2 cellular contexts compared by ENCODE assay signal in the genomic region with DNA sequence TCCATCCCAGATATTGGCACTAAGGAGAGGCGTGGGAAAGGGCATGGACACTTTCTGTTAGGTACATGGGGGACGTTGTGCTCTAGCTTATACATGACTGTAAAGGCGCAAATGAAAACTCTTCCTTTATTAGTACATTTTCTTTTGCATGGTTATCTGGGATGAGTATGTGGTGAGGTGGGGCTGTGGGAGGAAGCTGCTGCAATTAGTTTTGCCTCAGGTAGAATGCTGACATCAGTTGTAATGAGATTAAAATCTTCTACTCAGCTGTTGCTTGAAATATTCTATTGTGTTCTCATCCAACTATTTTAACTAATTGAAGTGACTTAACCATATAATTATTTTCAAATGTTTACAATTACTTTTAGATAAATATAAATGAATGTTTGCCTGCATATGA.
TF ChIP-seq lines count a peak whose summit lies in the region.

No MANE protein-coding gene starts in this region.

TF ChIP-seq in IMR-90, 13 proteins besides CTCF, POLR2A, EP300 and RAD21:
- TF ChIP-seq SMC3 (IDR thresholded peaks at IDR 0.05; ENCODE audit: low read depth, low read length) (no peak), BHLHE40 (IDR thresholded peaks at IDR 0.05; ENCODE audit: low read depth, low read length) (no peak), RCOR1 (IDR thresholded peaks at IDR 0.05; ENCODE audit: insufficient replicate concordance, low read length) (no peak), CEBPB (IDR thresholded peaks at IDR 0.05; ENCODE audit: low read depth, low read length) (no peak), FOS (IDR thresholded peaks at IDR 0.05; ENCODE audit: low read depth, low read length) (no peak), MAZ (IDR thresholded peaks at IDR 0.05; ENCODE audit: borderline replicate concordance, low read depth, low read length) (no peak), MXI1 (IDR thresholded peaks at IDR 0.05; ENCODE audit: borderline replicate concordance, low read depth, low read length) (no peak), MAFK (IDR thresholded peaks at IDR 0.05; ENCODE audit: low read depth, low read length) (no peak)
- TF ChIP-seq, protein P1, sequence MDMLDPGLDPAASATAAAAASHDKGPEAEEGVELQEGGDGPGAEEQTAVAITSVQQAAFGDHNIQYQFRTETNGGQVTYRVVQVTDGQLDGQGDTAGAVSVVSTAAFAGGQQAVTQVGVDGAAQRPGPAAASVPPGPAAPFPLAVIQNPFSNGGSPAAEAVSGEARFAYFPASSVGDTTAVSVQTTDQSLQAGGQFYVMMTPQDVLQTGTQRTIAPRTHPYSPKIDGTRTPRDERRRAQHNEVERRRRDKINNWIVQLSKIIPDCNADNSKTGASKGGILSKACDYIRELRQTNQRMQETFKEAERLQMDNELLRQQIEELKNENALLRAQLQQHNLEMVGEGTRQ (IDR thresholded peaks at IDR 0.05; ENCODE audit: low read depth, low read length), result no peak

TF ChIP-seq in HepG2, 621 proteins besides CTCF, POLR2A, EP300 and RAD21:
- TF ChIP-seq RERE (CRISPR knock-in tag; IDR thresholded peaks at IDR 0.05; ENCODE audit: low read depth) (no peak), ZMAT5 (CRISPR knock-in tag; IDR thresholded peaks at IDR 0.05; ENCODE audit: borderline replicate concordance, low read depth) (no peak), ZBTB14 (CRISPR knock-in tag; IDR thresholded peaks at IDR 0.05) (no peak), STAT5B (CRISPR knock-in tag; IDR thresholded peaks at IDR 0.05) (no peak), ZNF557 (CRISPR knock-in tag; IDR thresholded peaks at IDR 0.05) (no peak)
